ENCODE assay signal across 8 cellular contexts in the genomic region with DNA sequence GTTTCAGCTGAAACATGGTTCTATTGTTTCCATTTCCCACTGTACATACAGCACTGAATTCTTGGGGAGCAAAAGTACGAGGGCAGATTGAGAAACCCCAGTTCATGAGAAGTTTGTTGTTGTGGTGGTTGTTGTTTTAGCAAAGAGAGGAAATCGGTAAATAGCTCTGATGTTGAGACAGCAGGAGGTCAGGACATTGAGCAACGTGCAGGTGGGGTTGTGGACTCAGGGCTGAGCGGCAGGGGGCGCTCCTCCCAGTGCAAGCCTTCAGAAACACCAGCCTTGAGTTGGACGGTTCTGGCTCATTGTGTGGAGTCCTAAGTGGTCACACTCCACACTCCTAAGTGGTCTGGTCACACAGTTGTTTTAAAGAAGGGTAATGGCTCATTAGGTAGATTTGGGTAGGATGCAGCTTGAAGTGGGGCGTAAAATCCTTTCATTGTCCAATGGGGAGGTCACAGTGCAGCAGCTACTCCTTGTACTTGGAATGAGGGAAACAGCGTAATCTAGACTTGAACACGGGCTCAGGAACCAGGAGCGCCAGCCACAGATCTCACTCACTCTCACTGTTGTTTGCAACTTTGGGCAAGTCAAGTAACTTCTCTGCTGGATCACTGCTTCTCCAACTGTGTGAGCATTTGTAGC. TPM values are rescaled to one million over a fixed set of nuclear protein-coding genes. Genes with fewer than 3 reads are reported as not detected.
DNase-seq lines count a peak whose midpoint lies in the region; ATAC-seq and TF ChIP-seq lines count a peak whose summit lies in the region.

No MANE protein-coding gene starts in this region.

- H3K4me1 ChIP-seq in PC-3 (ENCODE audit: insufficient read depth, low read length): no peaks in the 10 kb centered on the region

- H3K79me2 ChIP-seq in PC-3 (ENCODE audit: low read length) (no peaks in the 10 kb centered on the region), neural cell (replicated peaks; ENCODE audit: insufficient read depth, low read length) (no peaks in the 10 kb centered on the region)

- intact Hi-C loops in PC-3 (cut with micrococcal nuclease): no loop called here

- no peak overlapping the region for H3K4me2 ChIP-seq in PC-3 (ENCODE audit: low read length)
- no peak overlapping the region for H3K4me2 ChIP-seq in neural cell (ENCODE audit: low read length)

- peak; percentile 78 for TF ChIP-seq CTCF in PC-3 (conservative IDR thresholded peaks at IDR 0.05; ENCODE audit: low read depth, low read length)
- TF ChIP-seq CTCF in choroid plexus epithelial cell (conservative IDR thresholded peaks at IDR 0.05; ENCODE audit: low read depth, low read length): peak; percentile 85
- peak; percentile 27 for TF ChIP-seq CTCF in neural cell (IDR thresholded peaks at IDR 0.05; ENCODE audit: poor library complexity, severe bottlenecking)

- no TSS peak for BruUV-seq in PC-3 (replicated peaks; lab: Mats Ljungman, UMichigan)

- peak; percentile 60 for DNase-seq in activated CD4-positive, CD25-positive, alpha-beta regulatory T cell treated with anti-CD3 and anti-CD28 coated beads, Interleukin-2, amount 50 U/mL, for 72 hours
- no peak for DNase-seq in activated CD4-positive, CD25-positive, alpha-beta regulatory T cell (lab: John Stamatoyannopoulos, UW)
- peak; percentile 20 for DNase-seq in PC-3
- DNase-seq in choroid plexus epithelial cell (ENCODE audit: low read depth): peak; percentile 57
- DNase-seq in foreskin melanocyte: no peak
- no peak for DNase-seq in NCI-H1048 (lab: John Stamatoyannopoulos, UW)
- DNase-seq in NCI-H2171 treated with DMSO at 0.1 percent for 48 hours (lab: John Stamatoyannopoulos, UW): no peak

- CTCF ChIA-PET in PC-3 (lab: Charles Lee): interaction anchor here (0.7 kb wide), 1 partner anchor 8 kb away, joined by 3 read pairs; no protein-coding TSS in a partner anchor

- no peak overlapping the region for H3K4me3 ChIP-seq in PC-3 (ENCODE audit: low read length)
- H3K4me3 ChIP-seq in choroid plexus epithelial cell (ENCODE audit: low read depth, low read length): no peak overlapping the region
- H3K4me3 ChIP-seq in neural cell (ENCODE audit: low read length): no peak overlapping the region

- POLR2A ChIA-PET in PC-3 (lab: Charles Lee; ENCODE audit: unreplicated experiment): no interaction called here

- no peak for TF ChIP-seq RAD21 in neural cell (conservative IDR thresholded peaks at IDR 0.05)

- H3K36me3 ChIP-seq in PC-3 (ENCODE audit: low read depth, low read length) (no peaks in the 10 kb centered on the region), neural cell (ENCODE audit: insufficient read depth, low read length) (no peaks in the 10 kb centered on the region)

- no peaks in the 10 kb centered on the region for H4K20me1 ChIP-seq in PC-3 (ENCODE audit: low read length)
- H4K20me1 ChIP-seq in neural cell (ENCODE audit: insufficient read depth): no peaks in the 10 kb centered on the region

- H3K27ac ChIP-seq in PC-3 (ENCODE audit: low read length): no peak overlapping the region
- H3K27ac ChIP-seq in neural cell (ENCODE audit: low read length): peak overlapping the region; percentile 34

- H3K9ac ChIP-seq in PC-3 (ENCODE audit: low read length): no peak overlapping the region
- H3K9ac ChIP-seq in neural cell (ENCODE audit: low read length): no peak overlapping the region

- H3K9me3 ChIP-seq in PC-3 (ENCODE audit: low read length): no peaks in the 10 kb centered on the region
- H3K9me3 ChIP-seq in neural cell (ENCODE audit: low read length): no peaks in the 10 kb centered on the region

- H2AFZ ChIP-seq in PC-3 (ENCODE audit: low read length) (no peak overlapping the region), neural cell (ENCODE audit: low read depth, low read length) (no peak overlapping the region)

- H3F3A ChIP-seq in PC-3 (ENCODE audit: low read length, unreplicated experiment): no peaks in the 10 kb centered on the region
- no peaks in the 10 kb centered on the region for H3F3A ChIP-seq in neural cell (ENCODE audit: insufficient read depth, low read length, poor library complexity, severe bottlenecking)

- H3K27me3 ChIP-seq in PC-3 (ENCODE audit: low read length) (peaks cover 23% of the 10 kb centered on the region), neural cell (ENCODE audit: insufficient read depth, low read depth, low read length) (no peaks in the 10 kb centered on the region)

- H3K9me2 ChIP-seq in PC-3 (replicated peaks; ENCODE audit: low read length) (no peaks in the 10 kb centered on the region), neural cell (ENCODE audit: insufficient read depth, low read length) (no peaks in the 10 kb centered on the region)

- TF ChIP-seq EP300 in neural cell (conservative IDR thresholded peaks at IDR 0.05; ENCODE audit: poor library complexity, severe bottlenecking): no peak

- ATAC-seq in PC-3: no peak

TF ChIP-seq in neural cell, 6 proteins besides CTCF, POLR2A, EP300 and RAD21:
- TF ChIP-seq EZH2 (IDR thresholded peaks at IDR 0.05; ENCODE audit: borderline replicate concordance, insufficient read depth, low read length, poor library complexity, severe bottlenecking): no peak
- TF ChIP-seq SMC3 (conservative IDR thresholded peaks at IDR 0.05; ENCODE audit: poor library complexity): no peak
- no peak for TF ChIP-seq POLR2AphosphoS5 (IDR thresholded peaks at IDR 0.05)
- TF ChIP-seq TAF1 (IDR thresholded peaks at IDR 0.05; ENCODE audit: low read depth): no peak
- TF ChIP-seq, protein P1, sequence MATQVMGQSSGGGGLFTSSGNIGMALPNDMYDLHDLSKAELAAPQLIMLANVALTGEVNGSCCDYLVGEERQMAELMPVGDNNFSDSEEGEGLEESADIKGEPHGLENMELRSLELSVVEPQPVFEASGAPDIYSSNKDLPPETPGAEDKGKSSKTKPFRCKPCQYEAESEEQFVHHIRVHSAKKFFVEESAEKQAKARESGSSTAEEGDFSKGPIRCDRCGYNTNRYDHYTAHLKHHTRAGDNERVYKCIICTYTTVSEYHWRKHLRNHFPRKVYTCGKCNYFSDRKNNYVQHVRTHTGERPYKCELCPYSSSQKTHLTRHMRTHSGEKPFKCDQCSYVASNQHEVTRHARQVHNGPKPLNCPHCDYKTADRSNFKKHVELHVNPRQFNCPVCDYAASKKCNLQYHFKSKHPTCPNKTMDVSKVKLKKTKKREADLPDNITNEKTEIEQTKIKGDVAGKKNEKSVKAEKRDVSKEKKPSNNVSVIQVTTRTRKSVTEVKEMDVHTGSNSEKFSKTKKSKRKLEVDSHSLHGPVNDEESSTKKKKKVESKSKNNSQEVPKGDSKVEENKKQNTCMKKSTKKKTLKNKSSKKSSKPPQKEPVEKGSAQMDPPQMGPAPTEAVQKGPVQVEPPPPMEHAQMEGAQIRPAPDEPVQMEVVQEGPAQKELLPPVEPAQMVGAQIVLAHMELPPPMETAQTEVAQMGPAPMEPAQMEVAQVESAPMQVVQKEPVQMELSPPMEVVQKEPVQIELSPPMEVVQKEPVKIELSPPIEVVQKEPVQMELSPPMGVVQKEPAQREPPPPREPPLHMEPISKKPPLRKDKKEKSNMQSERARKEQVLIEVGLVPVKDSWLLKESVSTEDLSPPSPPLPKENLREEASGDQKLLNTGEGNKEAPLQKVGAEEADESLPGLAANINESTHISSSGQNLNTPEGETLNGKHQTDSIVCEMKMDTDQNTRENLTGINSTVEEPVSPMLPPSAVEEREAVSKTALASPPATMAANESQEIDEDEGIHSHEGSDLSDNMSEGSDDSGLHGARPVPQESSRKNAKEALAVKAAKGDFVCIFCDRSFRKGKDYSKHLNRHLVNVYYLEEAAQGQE (IDR thresholded peaks at IDR 0.05; ENCODE audit: borderline replicate concordance): no peak

RNA-seq across cellular contexts. Expression of a gene that starts 14.5 kb away (rescaled TPM):
- total RNA-seq in PC-3 (2014; rRNA removed): 85.8 and 189 TPM in 2 replicates
- polyA plus RNA-seq in neural cell: 119 and 127 TPM in 2 replicates
- 81.8 and 132 TPM in 2 replicates for polyA minus RNA-seq in neural cell

Comparison
In these comparisons a context has a peak if more than half of its experiments do, and no peak if none do; other contexts are left out.
1. DNase-seq: peak in activated CD4-positive, CD25-positive, alpha-beta regulatory T cell treated with anti-CD3 and anti-CD28 coated beads, Interleukin-2, amount 50 U/mL, for 72 hours (single experiment), PC-3 (single experiment) and choroid plexus epithelial cell (single experiment); none in activated CD4-positive, CD25-positive, alpha-beta regulatory T cell (0 of 4), foreskin melanocyte (single experiment), NCI-H1048 (single experiment) and NCI-H2171 treated with DMSO at 0.1 percent for 48 hours (single experiment).
2. CTCF ChIP-seq: peak in every context shown above with its lines; median percentile 85 in choroid plexus epithelial cell; 78 in PC-3; 27 in neural cell.